In the genomic region with DNA sequence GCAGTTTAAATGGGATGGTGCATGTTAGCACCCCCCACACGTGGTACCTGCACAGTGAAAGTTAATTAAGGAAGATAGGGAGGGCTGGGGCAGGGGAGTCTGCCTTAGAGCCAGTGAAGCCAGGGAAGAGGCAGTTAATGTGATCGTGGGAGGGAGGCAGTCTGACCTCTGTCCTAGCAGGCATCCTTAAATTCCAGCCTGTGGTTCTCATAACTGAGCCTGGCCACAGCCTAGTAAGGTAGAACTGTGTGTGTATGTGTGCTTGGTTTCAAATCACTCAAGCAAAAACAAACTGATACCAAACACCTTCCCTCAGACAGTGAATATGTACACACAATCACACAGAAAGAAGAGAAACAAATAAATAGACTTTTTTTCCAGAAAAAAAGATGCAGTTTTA, we compare ENCODE assay signal across 24 cellular contexts.
"Had no signal": no experiment of that assay in that cellular context is flagged by ENCODE, and none has a peak within 500 bp of the region (broad histone marks: within the 10 kb centered on the region; RNA-seq: fewer than 3 reads in every experiment).

No MANE protein-coding gene starts in this region.

- H3K9me3 ChIP-seq: esophagus squamous epithelium, gastroesophageal sphincter, ovary, upper lobe of left lung, uterus had no signal

- H3K27me3 ChIP-seq: ovary, upper lobe of left lung, uterus had no signal

- DNase-seq: effector memory CD8-positive, alpha-beta T cell; esophagus squamous epithelium; foreskin fibroblast; glutamatergic neuron; islet precursor cell; left cardiac atrium; left ventricle myocardium superior; mesenchymal stem cell; naive thymus-derived CD4-positive, alpha-beta T cell; nucleus accumbens; ovary; right cardiac atrium; stimulated activated CD4-positive, alpha-beta T cell treated with anti-CD3 and anti-CD28 coated beads, Interleukin-4, amount 100 ng/mL, for 1 hour; stimulated activated CD8-positive, alpha-beta memory T cell treated with anti-CD3 and anti-CD28 coated beads, Interleukin-4, amount 100 ng/mL, for 48 hours; stimulated activated naive CD8-positive, alpha-beta T cell treated with anti-CD3 and anti-CD28 coated beads, Interleukin-15, Interleukin-2, amounts not matched to agents 100 U/mL and 50 U/mL, for 24 hours; upper lobe of left lung; uterus had no signal

- H3K4me3 ChIP-seq: esophagus squamous epithelium, gastroesophageal sphincter, lung, ovary, tibial artery, upper lobe of left lung, uterus had no signal

- H3K4me1 ChIP-seq: esophagus squamous epithelium, gastroesophageal sphincter, tibial artery, upper lobe of left lung, uterus had no signal

- H3K27ac Mint-ChIP-seq: dendritic cell treated with granulocyte-macrophage colony-stimulating factor and Interleukin-4, amounts not matched to agents 40 ng/mL and 50 ng/mL, for 4 days; effector memory CD8-positive, alpha-beta T cell; naive thymus-derived CD4-positive, alpha-beta T cell; stimulated activated effector memory CD8-positive, alpha-beta T cell treated with anti-CD3 and anti-CD28 coated beads, Interleukin-12 subunit alpha, Interleukin-12 subunit beta, amount 100 ng/mL, for 72 hours had no signal

- FAIRE-seq: colon had no signal

- H3K4me1 Mint-ChIP-seq: stimulated activated effector memory CD8-positive, alpha-beta T cell treated with anti-CD3 and anti-CD28 coated beads, Interleukin-12 subunit alpha, Interleukin-12 subunit beta, amount 100 ng/mL, for 72 hours had no signal

- H3K9me3 Mint-ChIP-seq: dendritic cell treated with granulocyte-macrophage colony-stimulating factor and Interleukin-4, amounts not matched to agents 40 ng/mL and 50 ng/mL, for 4 days; effector memory CD8-positive, alpha-beta T cell; neural crest cell; stimulated activated effector memory CD8-positive, alpha-beta T cell treated with anti-CD3 and anti-CD28 coated beads, Interleukin-12 subunit alpha, Interleukin-12 subunit beta, amount 100 ng/mL, for 72 hours had no signal

- H3K4me3 Mint-ChIP-seq: dendritic cell treated with granulocyte-macrophage colony-stimulating factor and Interleukin-4, amounts not matched to agents 40 ng/mL and 50 ng/mL, for 4 days; effector memory CD8-positive, alpha-beta T cell; naive thymus-derived CD4-positive, alpha-beta T cell; neural crest cell; stimulated activated effector memory CD8-positive, alpha-beta T cell treated with anti-CD3 and anti-CD28 coated beads, Interleukin-12 subunit alpha, Interleukin-12 subunit beta, amount 100 ng/mL, for 72 hours had no signal

- ATAC-seq: effector memory CD8-positive, alpha-beta T cell; gastroesophageal sphincter; left cardiac atrium; left ventricle myocardium superior; naive thymus-derived CD4-positive, alpha-beta T cell; right cardiac atrium; stimulated activated effector memory CD8-positive, alpha-beta T cell treated with anti-CD3 and anti-CD28 coated beads, Interleukin-12 subunit alpha, Interleukin-12 subunit beta, amount 100 ng/mL, for 72 hours; stimulated activated naive CD8-positive, alpha-beta T cell treated with anti-CD3 and anti-CD28 coated beads, Interleukin-15, Interleukin-2, amounts not matched to agents 100 U/mL and 50 U/mL, for 24 hours had no signal

- H3K36me3 ChIP-seq: esophagus squamous epithelium, gastroesophageal sphincter, ovary, tibial artery, upper lobe of left lung, uterus had no signal

- H3K27ac ChIP-seq: esophagus squamous epithelium, gastroesophageal sphincter, ovary, tibial artery, upper lobe of left lung, uterus had no signal

- H3K36me3 Mint-ChIP-seq: stimulated activated effector memory CD8-positive, alpha-beta T cell treated with anti-CD3 and anti-CD28 coated beads, Interleukin-12 subunit alpha, Interleukin-12 subunit beta, amount 100 ng/mL, for 72 hours had no signal
